24 cellular contexts compared by ENCODE assay signal in the genomic region with DNA sequence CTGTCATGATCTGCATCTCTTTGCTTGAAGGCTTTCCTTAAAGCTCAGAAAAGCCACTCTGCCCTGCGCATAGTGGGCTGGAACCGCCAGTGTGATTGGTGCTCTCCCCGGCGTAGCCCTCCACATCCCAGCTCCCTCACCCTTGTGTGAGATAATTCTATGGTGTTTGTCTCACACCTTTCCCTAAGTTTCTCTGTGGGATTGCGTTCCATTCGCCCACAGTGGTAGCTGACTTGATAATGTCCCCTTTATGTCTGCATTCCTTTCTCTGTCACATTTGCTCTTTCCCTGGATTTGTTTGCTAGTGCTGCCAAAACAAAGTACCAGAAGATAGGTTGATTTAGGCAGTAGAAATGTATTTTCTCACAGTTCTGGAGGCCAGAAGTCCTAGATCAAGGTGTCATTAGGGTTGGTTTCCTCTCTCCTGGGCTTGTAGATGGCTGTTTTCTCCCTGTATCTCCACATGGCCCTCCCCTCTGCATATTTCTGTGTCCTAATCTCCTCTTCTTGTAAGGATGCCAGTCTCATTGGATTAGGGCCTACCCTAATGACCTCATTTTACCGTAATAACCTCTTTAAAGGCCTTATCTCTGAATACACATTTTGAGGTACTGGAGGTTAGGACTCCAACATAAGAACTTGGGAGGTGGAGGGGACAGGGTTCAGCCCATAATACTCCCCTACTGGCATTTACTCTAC. TPM values are rescaled to one million over a fixed set of nuclear protein-coding genes. Genes with fewer than 3 reads are reported as not detected.
DNase-seq lines count a peak whose midpoint lies in the region; ATAC-seq, FAIRE-seq and TF ChIP-seq lines count a peak whose summit lies in the region.
"Had no signal": no experiment of that assay in that cellular context is flagged by ENCODE, and none has a peak within 500 bp of the region (broad histone marks: within the 10 kb centered on the region; RNA-seq: fewer than 3 reads in every experiment).

No MANE protein-coding gene starts in this region.

- no peak overlapping the region for H3K4me3 Mint-ChIP-seq in osteocyte (ENCODE audit: unreplicated experiment)
- H3K4me3 Mint-ChIP-seq: activated naive CD8-positive, alpha-beta T cell treated with anti-CD3 and anti-CD28 coated beads, Interleukin-2, amount 10 ng/mL, durations not matched to agents 7 days and 5 days; activated T-helper 1 cell treated with anti-CD3 and anti-CD28 coated beads, Interleukin-12 subunit alpha, Interleukin-12 subunit beta, Interleukin-2, Interleukin-4 antibody, amounts not matched to agents 30 ng/mL and 10 ng/mL and 1 ng/mL, durations not matched to agents 14 hours and 24 hours and 36 hours; CD4-positive, CD25-positive, alpha-beta regulatory T cell; stimulated activated naive B cell treated with anti-CD40 and anti-IgM and Interleukin-4, amounts not matched to agents 10 μg/mL and 1 μg/mL and 100 μg/mL, for 72 hours had no signal

- peaks cover 22% of the 10 kb centered on the region for H3K4me1 ChIP-seq in HUES6 (ENCODE audit: control insufficient read depth, insufficient read depth, low read length)
- H3K4me1 ChIP-seq in ascending aorta, result peaks cover 0 to 15% of the 10 kb centered on the region in 2 donors

- peaks cover 7% of the 10 kb centered on the region for H3K36me3 Mint-ChIP-seq in osteocyte (ENCODE audit: unreplicated experiment)
- H3K36me3 Mint-ChIP-seq: activated naive CD8-positive, alpha-beta T cell treated with anti-CD3 and anti-CD28 coated beads, Interleukin-2, amount 10 ng/mL, durations not matched to agents 7 days and 5 days; CD4-positive, CD25-positive, alpha-beta regulatory T cell had no signal

- no peak for TF ChIP-seq POLR2A in H54 (IDR thresholded peaks at IDR 0.05; ENCODE audit: low read depth, low read length)

- ATAC-seq in left ventricle myocardium superior, result peak; percentile 88
- no peak for ATAC-seq in GM21390 (IDR thresholded peaks at IDR 0.05; ENCODE audit: unreplicated experiment)
- no peak for ATAC-seq in GM19467 (IDR thresholded peaks at IDR 0.05; ENCODE audit: unreplicated experiment)
- ATAC-seq: stimulated activated naive B cell treated with anti-CD40 and anti-IgM and Interleukin-4, amounts not matched to agents 10 μg/mL and 1 μg/mL and 100 μg/mL, for 72 hours had no signal

- peak overlapping the region; percentile 40 for H3K9ac ChIP-seq in HUES6 (ENCODE audit: low read length)

- peak overlapping the region; percentile 67; the same call in 1 of the 2 replicates for H3K27ac ChIP-seq in HUES6 (ENCODE audit: low read depth, low read length)
- peak overlapping the region; percentile 53 to 65 for H3K27ac ChIP-seq in ascending aorta
- H3K27ac ChIP-seq: esophagus squamous epithelium, thyroid gland had no signal

- no peak overlapping the region for H3K27ac Mint-ChIP-seq in osteocyte (ENCODE audit: unreplicated experiment)
- H3K27ac Mint-ChIP-seq: activated naive CD8-positive, alpha-beta T cell treated with anti-CD3 and anti-CD28 coated beads, Interleukin-2, amount 10 ng/mL, durations not matched to agents 7 days and 5 days; activated T-helper 1 cell treated with anti-CD3 and anti-CD28 coated beads, Interleukin-12 subunit alpha, Interleukin-12 subunit beta, Interleukin-2, Interleukin-4 antibody, amounts not matched to agents 30 ng/mL and 10 ng/mL and 1 ng/mL, durations not matched to agents 14 hours and 24 hours and 36 hours; CD4-positive, CD25-positive, alpha-beta regulatory T cell; stimulated activated naive B cell treated with anti-CD40 and anti-IgM and Interleukin-4, amounts not matched to agents 10 μg/mL and 1 μg/mL and 100 μg/mL, for 72 hours had no signal

- peaks cover 24% of the 10 kb centered on the region for H3K27me3 Mint-ChIP-seq in osteocyte (ENCODE audit: unreplicated experiment)

- H3K4me1 Mint-ChIP-seq in osteocyte (ENCODE audit: unreplicated experiment), result no peaks in the 10 kb centered on the region
- H3K4me1 Mint-ChIP-seq: activated naive CD8-positive, alpha-beta T cell treated with anti-CD3 and anti-CD28 coated beads, Interleukin-2, amount 10 ng/mL, durations not matched to agents 7 days and 5 days; stimulated activated naive B cell treated with anti-CD40 and anti-IgM and Interleukin-4, amounts not matched to agents 10 μg/mL and 1 μg/mL and 100 μg/mL, for 72 hours had no signal

- H3K9me3 Mint-ChIP-seq in osteocyte (ENCODE audit: unreplicated experiment), result peaks cover 13% of the 10 kb centered on the region
- H3K9me3 Mint-ChIP-seq: activated naive CD8-positive, alpha-beta T cell treated with anti-CD3 and anti-CD28 coated beads, Interleukin-2, amount 10 ng/mL, durations not matched to agents 7 days and 5 days; activated T-helper 1 cell treated with anti-CD3 and anti-CD28 coated beads, Interleukin-12 subunit alpha, Interleukin-12 subunit beta, Interleukin-2, Interleukin-4 antibody, amounts not matched to agents 30 ng/mL and 10 ng/mL and 1 ng/mL, durations not matched to agents 14 hours and 24 hours and 36 hours had no signal

- peak overlapping the region; percentile 13; the same call in 1 of the 2 replicates for H3K4me3 ChIP-seq in HUES6 (ENCODE audit: low read depth, low read length)
- H3K4me3 ChIP-seq in ascending aorta, result no peak overlapping the region
- H3K4me3 ChIP-seq: esophagus squamous epithelium, thyroid gland had no signal

- H3K36me3 ChIP-seq in HUES6 (ENCODE audit: control insufficient read depth, insufficient read depth, low read length) (no peaks in the 10 kb centered on the region), ascending aorta (no peaks in the 10 kb centered on the region)
- H3K36me3 ChIP-seq: esophagus squamous epithelium, thyroid gland had no signal

- TF ChIP-seq CTCF in ascending aorta (IDR thresholded peaks at IDR 0.05), result no peak
- no peak for TF ChIP-seq CTCF in osteocyte (IDR thresholded peaks at IDR 0.05)

- DNase-seq in ascending aorta (ENCODE audit: low spot score in 2 of 2) (no peak), left ventricle myocardium superior (no peak), osteocyte (ENCODE audit: extremely low spot score, unreplicated experiment) (peak; percentile 54), H54 (ENCODE audit: insufficient read length, low spot score) (no peak), SHP77 treated with DMSO at 0.1 percent for 48 hours (lab: John Stamatoyannopoulos, UW) (no peak)
- DNase-seq: activated CD4-positive, CD25-positive, alpha-beta regulatory T cell; activated CD8-positive, alpha-beta memory T cell treated with anti-CD3 and anti-CD28 coated beads for 24 hours; activated naive CD8-positive, alpha-beta T cell treated with anti-CD3 and anti-CD28 coated beads, Interleukin-2, amount 10 ng/mL, durations not matched to agents 7 days and 5 days; CD4-positive, CD25-positive, alpha-beta regulatory T cell; DMS53; esophagus squamous epithelium; GOT3; KBM-7; NCI-H187; NCI-H446 treated with DMSO at 0.1 percent for 48 hours; retina; stimulated activated naive B cell treated with anti-CD40 and anti-IgM and Interleukin-4, amounts not matched to agents 10 μg/mL and 1 μg/mL and 100 μg/mL, for 72 hours; T-helper 1 cell; thyroid gland had no signal

- H3K27me3 ChIP-seq in HUES6 (ENCODE audit: control insufficient read depth, insufficient read depth, low read length) (no peaks in the 10 kb centered on the region), ascending aorta (no peaks in the 10 kb centered on the region)
- H3K27me3 ChIP-seq: esophagus squamous epithelium, thyroid gland had no signal

- intact Hi-C loops in ascending aorta (cut with DNase I) (loop anchor here (1.0 kb wide), 2 partner anchors 150 to 160 kb away; no protein-coding TSS in a partner anchor), left ventricle myocardium superior (cut with micrococcal nuclease) (no loop called here)

- H3K9me3 ChIP-seq in HUES6 (ENCODE audit: control insufficient read depth, insufficient read depth, low read depth, low read length) (peaks cover 17% of the 10 kb centered on the region), ascending aorta (peaks cover 0 to 14% of the 10 kb centered on the region in 2 donors)
- H3K9me3 ChIP-seq: thyroid gland had no signal

- FAIRE-seq in H54 (lab: Jason Lieb, UNC), result no peak
- FAIRE-seq: keratinocyte had no signal

RNA-seq across cellular contexts. Expression of gene TMEM87B, which starts 7.4 kb away (rescaled TPM):
- total RNA-seq in ascending aorta (11.7 TPM), left ventricle myocardium superior (4.7 TPM), osteocyte (10.4 and 11.5 TPM in 2 replicates)
